In genomic region chr14:102867826-102868580, GRCh38 we compare ENCODE assay signal across 18 cellular contexts. TPM values are rescaled to one million over a fixed set of nuclear protein-coding genes. Genes with fewer than 3 reads are reported as not detected.
"Had no signal": no experiment of that assay in that cellular context is flagged by ENCODE, and none has a peak within 500 bp of the region (broad histone marks: within the 10 kb centered on the region; RNA-seq: fewer than 3 reads in every experiment).

No MANE protein-coding gene starts in this region.

- H3K27ac ChIP-seq: body of pancreas, gastrocnemius medialis, left lung, prostate gland, right atrium auricular region, stomach, testis had no signal

- ATAC-seq: activated CD4-positive, alpha-beta T cell treated with anti-CD3 and anti-CD28 coated beads for 36 hours; activated CD8-positive, alpha-beta memory T cell treated with anti-CD3 and anti-CD28 coated beads, Interleukin-2, amount 10 ng/mL, durations not matched to agents 7 days and 5 days; body of pancreas; gastrocnemius medialis had no signal

- DNase-seq: activated CD4-positive, alpha-beta T cell treated with anti-CD3 and anti-CD28 coated beads for 36 hours; activated CD4-positive, alpha-beta T cell treated with anti-CD3 and anti-CD28 coated beads, Interleukin-2, amount 50 U/mL, for 48 hours; activated CD8-positive, alpha-beta memory T cell treated with anti-CD3 and anti-CD28 coated beads, Interleukin-2, amount 10 ng/mL, durations not matched to agents 7 days and 5 days; activated naive CD4-positive, alpha-beta T cell treated with anti-CD3 and anti-CD28 coated beads for 36 hours; activated T-cell treated with anti-CD3 and anti-CD28 coated beads, Interleukin-2, amount 50 U/mL, for 1 hour; body of pancreas; gastrocnemius medialis; kidney; left lung; midbrain; stimulated activated CD4-positive, alpha-beta T cell treated with anti-CD3 and anti-CD28 coated beads, Interleukin-2, amount 100 ng/mL, for 48 hours; stomach; testis had no signal

- H3K4me1 Mint-ChIP-seq: neural crest cell had no signal

- H3K4me3 ChIP-seq: body of pancreas, gastrocnemius medialis, left lung, prostate gland, right atrium auricular region, stomach, testis had no signal

- H3K9me3 Mint-ChIP-seq: activated naive CD4-positive, alpha-beta T cell treated with anti-CD3 and anti-CD28 coated beads for 36 hours; neural crest cell; T-helper 2 cell treated with Interferon-gamma antibody and Interleukin-4, amounts not matched to agents 5 μg/mL and 100 μg/mL, for 36 hours had no signal

- H3K27me3 ChIP-seq: body of pancreas, gastrocnemius medialis, left lung, right atrium auricular region, stomach, testis had no signal

- H3K4me1 ChIP-seq: prostate gland, stomach, testis had no signal

- H3K36me3 ChIP-seq: gastrocnemius medialis, prostate gland, right atrium auricular region had no signal

- H3K9me3 ChIP-seq: body of pancreas, gastrocnemius medialis, left lung, prostate gland, right atrium auricular region, stomach, testis had no signal

- H3K27me3 Mint-ChIP-seq: activated CD4-positive, alpha-beta T cell treated with anti-CD3 and anti-CD28 coated beads for 36 hours; activated CD8-positive, alpha-beta memory T cell treated with anti-CD3 and anti-CD28 coated beads, Interleukin-2, amount 10 ng/mL, durations not matched to agents 7 days and 5 days had no signal

- H3K4me3 Mint-ChIP-seq: activated CD4-positive, alpha-beta T cell treated with anti-CD3 and anti-CD28 coated beads for 36 hours; activated CD8-positive, alpha-beta memory T cell treated with anti-CD3 and anti-CD28 coated beads, Interleukin-2, amount 10 ng/mL, durations not matched to agents 7 days and 5 days; activated naive CD4-positive, alpha-beta T cell treated with anti-CD3 and anti-CD28 coated beads for 36 hours; neural crest cell; T-helper 2 cell treated with Interferon-gamma antibody and Interleukin-4, amounts not matched to agents 5 μg/mL and 100 μg/mL, for 36 hours had no signal

- H3K27ac Mint-ChIP-seq: activated CD8-positive, alpha-beta memory T cell treated with anti-CD3 and anti-CD28 coated beads, Interleukin-2, amount 10 ng/mL, durations not matched to agents 7 days and 5 days; activated naive CD4-positive, alpha-beta T cell treated with anti-CD3 and anti-CD28 coated beads for 36 hours; T-helper 2 cell treated with Interferon-gamma antibody and Interleukin-4, amounts not matched to agents 5 μg/mL and 100 μg/mL, for 36 hours had no signal

RNA-seq across cellular contexts. Expression of gene AMN, which starts 54.5 kb away (rescaled TPM):
- total RNA-seq: cardiac septum had no signal
